Comparison of ENCODE assay signal across 9 cellular contexts in genomic region chr1:2192031-2192995, GRCh38. TPM values are rescaled to one million over a fixed set of nuclear protein-coding genes. Genes with fewer than 3 reads are reported as not detected.
DNase-seq lines count a peak whose midpoint lies in the region; ATAC-seq and TF ChIP-seq lines count a peak whose summit lies in the region.
"Had no signal": no experiment of that assay in that cellular context is flagged by ENCODE, and none has a peak within 500 bp of the region (broad histone marks: within the 10 kb centered on the region; RNA-seq: fewer than 3 reads in every experiment).

No MANE protein-coding gene starts in this region.

- no peaks in the 10 kb centered on the region for H3K27me3 ChIP-seq in GM23248 (replicated peaks; ENCODE audit: insufficient read depth)
- no peaks in the 10 kb centered on the region for H3K27me3 ChIP-seq in right atrium auricular region
- H3K27me3 ChIP-seq in skeletal muscle satellite cell (ENCODE audit: control insufficient read depth, insufficient read depth, low read length), result no peaks in the 10 kb centered on the region
- no peaks in the 10 kb centered on the region for H3K27me3 ChIP-seq in brain microvascular endothelial cell (replicated peaks)

- H3K36me3 ChIP-seq in GM23248 (ENCODE audit: low read depth), result no peaks in the 10 kb centered on the region
- H3K36me3 ChIP-seq in right atrium auricular region, result no peaks in the 10 kb centered on the region
- H3K36me3 ChIP-seq in skeletal muscle satellite cell (ENCODE audit: insufficient read depth, low read length), result peaks cover 6% of the 10 kb centered on the region
- H3K36me3 ChIP-seq in brain microvascular endothelial cell (replicated peaks), result no peaks in the 10 kb centered on the region

- TF ChIP-seq CTCF in right atrium auricular region (IDR thresholded peaks at IDR 0.05) (no peak), brain microvascular endothelial cell (IDR thresholded peaks at IDR 0.05; ENCODE audit: low read depth, low read length, missing control alignments) (no peak)

- H3K4me2 ChIP-seq in GM23248 (ENCODE audit: unreplicated experiment) (peak overlapping the region; percentile 67), skeletal muscle satellite cell (ENCODE audit: low read length) (peak overlapping the region; percentile 96)

- H3K4me1 ChIP-seq in GM23248 (ENCODE audit: insufficient read depth) (peaks cover 21% of the 10 kb centered on the region), right atrium auricular region (peaks cover 0 to 60% of the 10 kb centered on the region in 2 donors), skeletal muscle satellite cell (ENCODE audit: control insufficient read depth, insufficient read depth, low read length) (peaks cover 51% of the 10 kb centered on the region)

- no peak for ATAC-seq in activated naive CD4-positive, alpha-beta T cell treated with anti-CD3 and anti-CD28 coated beads, Interleukin-2, amount 50 U/mL, for 72 hours

- H3K79me2 ChIP-seq in GM23248 (ENCODE audit: insufficient read depth), result peaks cover 35% of the 10 kb centered on the region

- in situ Hi-C loops in GM23248 (cut with MboI), result loop anchor here (25.0 kb wide), 1 partner anchor 320 kb away; no protein-coding TSS in a partner anchor
- in situ Hi-C loops in brain microvascular endothelial cell (cut with HindIII; ENCODE audit: low pct_ligation_motif_present, low sequenced_read_pairs), result loop anchor here (10.0 kb wide), 1 partner anchor 162 kb away; no protein-coding TSS in a partner anchor

- H3F3A ChIP-seq in GM23248 (ENCODE audit: insufficient read depth), result peaks cover 20% of the 10 kb centered on the region

- no peak overlapping the region for H2AFZ ChIP-seq in GM23248

- H3K36me3 Mint-ChIP-seq in activated naive CD4-positive, alpha-beta T cell treated with anti-CD3 and anti-CD28 coated beads, Interleukin-2, amount 50 U/mL, for 72 hours, result no peaks in the 10 kb centered on the region

- peak overlapping the region; percentile 22 to 77 for H3K27ac Mint-ChIP-seq in activated naive CD4-positive, alpha-beta T cell treated with anti-CD3 and anti-CD28 coated beads, Interleukin-2, amount 50 U/mL, for 72 hours

- no peaks in the 10 kb centered on the region for H3K9me3 Mint-ChIP-seq in activated naive CD4-positive, alpha-beta T cell treated with anti-CD3 and anti-CD28 coated beads, Interleukin-2, amount 50 U/mL, for 72 hours

- H3K4me3 ChIP-seq in GM23248, result peak overlapping the region; percentile 44
- peak overlapping the region in 1 of 2 donors; percentile 4 for H3K4me3 ChIP-seq in right atrium auricular region
- H3K4me3 ChIP-seq in skeletal muscle satellite cell (ENCODE audit: low read length), result peak overlapping the region; percentile 49
- H3K4me3 ChIP-seq in brain microvascular endothelial cell (ENCODE audit: low read depth, low read length), result no peak overlapping the region

- H3K27ac ChIP-seq in GM23248 (peak overlapping the region; percentile 68), right atrium auricular region (peak overlapping the region; percentile 85 to 97), brain microvascular endothelial cell (no peak overlapping the region)

- no peaks in the 10 kb centered on the region for H3K9me2 ChIP-seq in GM23248 (ENCODE audit: insufficient read depth)

- 42 to 44% methylated on average over 30 of the region's 30 CpGs for WGBS in GM23248 (ENCODE audit: low coverage in 1 of 2, low lambda C conversion rate in 2 of 2, missing lambda C conversion rate in 2 of 2), 2 experiments

- DNase-seq in GM23248 (peak; percentile 92), right atrium auricular region (ENCODE audit: low spot score) (no peak), hippocampal formation (lab: John Stamatoyannopoulos, UW) (no peak), activated gamma-delta T cell treated with Interleukin-2 at 50 U/mL for 16 hours (no peak), medulla oblongata (ENCODE audit: extremely low spot score) (no peak), brain microvascular endothelial cell (no peak)
- no peak for DNase-seq in activated naive CD4-positive, alpha-beta T cell treated with anti-CD3 and anti-CD28 coated beads, Interleukin-2, amount 50 U/mL, for 72 hours (ENCODE audit: low spot score in 2 of 2)
- DNase-seq: NCI-H446 treated with DMSO at 0.1 percent for 48 hours had no signal

- peak overlapping the region; percentile 48 for H3K9ac ChIP-seq in GM23248
- H3K9ac ChIP-seq in skeletal muscle satellite cell (ENCODE audit: low read depth, low read length), result peak overlapping the region; percentile 5

- no peaks in the 10 kb centered on the region for H3K9me3 ChIP-seq in GM23248 (ENCODE audit: low read depth)
- H3K9me3 ChIP-seq in right atrium auricular region, result no peaks in the 10 kb centered on the region
- no peaks in the 10 kb centered on the region for H3K9me3 ChIP-seq in skeletal muscle satellite cell (replicated peaks; ENCODE audit: low read length)

- H4K20me1 ChIP-seq in GM23248 (ENCODE audit: insufficient read depth), result no peaks in the 10 kb centered on the region

RNA-seq across cellular contexts. Expression of gene FAAP20, which starts 2.3 kb away (rescaled TPM):
- 33.4 and 34.5 TPM in 2 replicates for total RNA-seq in GM23248 (2014; rRNA removed; shearing (Covaris generic))
- polyA plus RNA-seq in GM23248 (2016; fragmentation: Nextera tagmentation; extraction: Ambion mirVana), result 122 and 127 TPM in 2 replicates
- total RNA-seq in activated naive CD4-positive, alpha-beta T cell treated with anti-CD3 and anti-CD28 coated beads, Interleukin-2, amount 50 U/mL, for 72 hours, result 10 to 100 TPM; 59.1 to 66.9 TPM
- total RNA-seq in right atrium auricular region, result 10 to 100 TPM; 18.5 to 24.3 TPM
- total RNA-seq in skeletal muscle satellite cell (2012; rRNA removed), result 14.2 and 22.3 TPM in 2 replicates

RNA-seq across cellular contexts. Expression of gene SKI, which starts 35.8 kb away (rescaled TPM):
- 23.1 and 26.8 TPM in 2 replicates for total RNA-seq in GM23248 (2014; rRNA removed; shearing (Covaris generic))
- polyA plus RNA-seq in GM23248 (2016; fragmentation: Nextera tagmentation; extraction: Ambion mirVana), result 3.8 and 4.0 TPM in 2 replicates
- total RNA-seq in activated naive CD4-positive, alpha-beta T cell treated with anti-CD3 and anti-CD28 coated beads, Interleukin-2, amount 50 U/mL, for 72 hours, result 10 to 100 TPM; 26.6 to 43.8 TPM
- 10 to 100 TPM; 36.7 to 57.2 TPM for total RNA-seq in right atrium auricular region
- 16.7 and 24.0 TPM in 2 replicates for total RNA-seq in skeletal muscle satellite cell (2012; rRNA removed)
